8 cellular contexts compared by ENCODE assay signal in genomic region chr10:95513941-95514392, GRCh38. TPM values are rescaled to one million over a fixed set of nuclear protein-coding genes. Genes with fewer than 3 reads are reported as not detected.
DNase-seq lines count a peak whose midpoint lies in the region; ATAC-seq and TF ChIP-seq lines count a peak whose summit lies in the region.
"Had no signal": no experiment of that assay in that cellular context is flagged by ENCODE, and none has a peak within 500 bp of the region (broad histone marks: within the 10 kb centered on the region; RNA-seq: fewer than 3 reads in every experiment).

No MANE protein-coding gene starts in this region.

- no peaks in the 10 kb centered on the region for H3K9me3 ChIP-seq in stomach smooth muscle (ENCODE audit: control insufficient read depth in 2 of 2, low read length in 2 of 2)
- no peaks in the 10 kb centered on the region for H3K9me3 ChIP-seq in A673 (ENCODE audit: low read depth, low read length, poor library complexity, severe bottlenecking)

- peak; percentile 80 for DNase-seq in HT1080 (ENCODE audit: low read depth)
- peak; percentile 68 for DNase-seq in astrocyte of the spinal cord (ENCODE audit: low read depth, low spot score)
- DNase-seq in inferior parietal cortex (ENCODE audit: extremely low spot score), result peak; percentile 72
- DNase-seq in NCI-H1048 (lab: John Stamatoyannopoulos, UW), result no peak
- no peak for DNase-seq in A673 (ENCODE audit: low spot score)
- DNase-seq: NCI-H1694 treated with DMSO at 0.1 percent for 48 hours had no signal

- H3K27ac ChIP-seq in stomach smooth muscle (ENCODE audit: low read length), result peak overlapping the region; percentile 95
- H3K27ac ChIP-seq in A673 (ENCODE audit: low read depth, low read length, poor library complexity, severe bottlenecking), result no peak overlapping the region

- H3K4me3 ChIP-seq in astrocyte of the spinal cord (ENCODE audit: low read depth, low read length), result no peak overlapping the region
- H3K4me3 ChIP-seq in stomach smooth muscle (ENCODE audit: low read length in 2 of 2), result peak overlapping the region; percentile 9 to 34
- H3K4me3 ChIP-seq in A673 (ENCODE audit: low read depth, low read length, poor library complexity, severe bottlenecking), result no peak overlapping the region

- peaks cover 90% of the 10 kb centered on the region for H3K4me1 ChIP-seq in stomach smooth muscle (ENCODE audit: control insufficient read depth, insufficient read depth, low read length)
- H3K4me1 ChIP-seq in A673 (ENCODE audit: insufficient read depth, low read length, poor library complexity, severe bottlenecking), result no peaks in the 10 kb centered on the region

- no peak for ATAC-seq in HG03442 (IDR thresholded peaks at IDR 0.05; ENCODE audit: unreplicated experiment)

- no peak for TF ChIP-seq CTCF in astrocyte of the spinal cord (IDR thresholded peaks at IDR 0.05; ENCODE audit: low read depth, low read length)
- no peak for TF ChIP-seq CTCF in A673 (conservative IDR thresholded peaks at IDR 0.05; ENCODE audit: low read depth, low read length)

- BruUV-seq in A673 (replicated peaks; lab: Mats Ljungman, UMichigan), result no TSS peak

- no peaks in the 10 kb centered on the region for H3K36me3 ChIP-seq in stomach smooth muscle (ENCODE audit: control insufficient read depth in 2 of 2, insufficient read depth in 2 of 2, low read length in 2 of 2)
- no peaks in the 10 kb centered on the region for H3K36me3 ChIP-seq in A673 (ENCODE audit: insufficient read depth, low read length, poor library complexity, severe bottlenecking)

- in situ Hi-C loops in astrocyte of the spinal cord (cut with HindIII; ENCODE audit: low sequenced_read_pairs), result no loop called here

- intact Hi-C loops in A673 (cut with micrococcal nuclease; ENCODE audit: unreplicated experiment), result no loop called here

- peak overlapping the region; percentile 58 to 60 for H3K9ac ChIP-seq in stomach smooth muscle (ENCODE audit: low read length in 2 of 2)

- CTCF ChIA-PET in A673 (lab: Charles Lee), result no interaction called here

- POLR2A ChIA-PET in A673 (lab: Charles Lee; ENCODE audit: low non-redundant PET), result no interaction called here

- H3K27me3 ChIP-seq in stomach smooth muscle (ENCODE audit: control insufficient read depth in 1 of 2, insufficient read depth in 2 of 2, low read length in 2 of 2), result no peaks in the 10 kb centered on the region
- peaks cover 26% of the 10 kb centered on the region for H3K27me3 ChIP-seq in A673 (replicated peaks; ENCODE audit: insufficient read depth, low read depth, low read length, poor library complexity)

RNA-seq across cellular contexts. Expression of gene SORBS1, which starts 47.2 kb away (rescaled TPM):
- 0.50 and 0.76 TPM in 2 replicates for total RNA-seq in HT1080 (2014; rRNA removed; shearing (Covaris generic))
- 0.16 and 0.42 TPM in 2 replicates for polyA plus RNA-seq in HT1080 (2015; cell fraction: cytosol; rRNA removed)
- 0.59 and 1.6 TPM in 2 replicates for polyA plus RNA-seq in HT1080 (2015; cell fraction: nucleus; rRNA removed)
- 0.52 and 0.56 TPM in 2 replicates for total RNA-seq in A673 (2021)

Comparison
In these comparisons a context has a peak if more than half of its experiments do, and no peak if none do; other contexts are left out.
1. DNase-seq: peak in HT1080 (single experiment), astrocyte of the spinal cord (single experiment) and inferior parietal cortex (single experiment); none in NCI-H1048 (single experiment) and A673 (single experiment).
2. H3K4me3 ChIP-seq: peak in stomach smooth muscle (2 of 2); none in astrocyte of the spinal cord (single experiment) and A673 (single experiment).